1 cellular context compared by ENCODE assay signal in genomic region chr19:11380653-11381534, GRCh38.
A peak's percentile ranks its signal among the peaks of the same experiment; 100 is the strongest.
TF ChIP-seq lines count a peak whose summit lies in the region.

No MANE protein-coding gene starts in this region.

TF ChIP-seq in HCT116, 20 proteins besides CTCF, POLR2A, EP300 and RAD21 (continued from another document):
- TF ChIP-seq REST (IDR thresholded peaks at IDR 0.05; ENCODE audit: low read depth) = no peak
- TF ChIP-seq EZH2 (IDR thresholded peaks at IDR 0.05) = no peak
- peak; percentile 25 for TF ChIP-seq YY1 (IDR thresholded peaks at IDR 0.05; ENCODE audit: extremely low read depth, insufficient replicate concordance, low read depth, low read length)
- TF ChIP-seq POLR2AphosphoS5 (IDR thresholded peaks at IDR 0.05; ENCODE audit: low read depth, low read length) = peak; percentile 94
